Comparison of ENCODE assay signal across 1 cellular context in the genomic region with DNA sequence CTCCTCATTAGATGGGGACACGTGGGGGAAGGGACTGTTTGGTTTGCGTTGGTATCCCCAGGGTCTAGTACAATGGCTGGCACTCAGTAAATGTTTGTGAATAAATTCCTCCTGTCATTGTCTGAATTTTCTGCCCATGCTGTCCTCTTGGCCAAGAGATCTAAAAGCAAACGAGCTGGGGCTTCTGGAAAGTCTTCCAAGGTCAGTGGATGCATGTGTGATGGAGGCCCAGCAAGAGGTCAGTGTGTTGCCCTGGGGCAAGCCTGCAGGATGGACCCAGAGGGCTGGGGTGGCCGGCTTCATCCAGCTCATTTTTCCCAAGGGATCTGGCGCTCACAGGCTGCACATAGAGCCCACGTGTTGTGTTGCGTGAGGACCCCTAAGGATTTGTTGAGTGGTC.
TF ChIP-seq lines count a peak whose summit lies in the region.

No MANE protein-coding gene starts in this region.

TF ChIP-seq in IMR-90, 13 proteins besides CTCF, POLR2A, EP300 and RAD21 (continued from another document):
- no peak for TF ChIP-seq RCOR1 (IDR thresholded peaks at IDR 0.05; ENCODE audit: insufficient replicate concordance, low read length)
- no peak for TF ChIP-seq BHLHE40 (IDR thresholded peaks at IDR 0.05; ENCODE audit: low read depth, low read length)
- TF ChIP-seq RFX5 (IDR thresholded peaks at IDR 0.05; ENCODE audit: low read depth, low read length) = no peak
- TF ChIP-seq CEBPB (IDR thresholded peaks at IDR 0.05; ENCODE audit: low read depth, low read length) = no peak
- TF ChIP-seq FOS (IDR thresholded peaks at IDR 0.05; ENCODE audit: low read depth, low read length) = no peak
- no peak for TF ChIP-seq CHD1 (IDR thresholded peaks at IDR 0.05; ENCODE audit: low read depth, low read length)
- TF ChIP-seq, protein P1, sequence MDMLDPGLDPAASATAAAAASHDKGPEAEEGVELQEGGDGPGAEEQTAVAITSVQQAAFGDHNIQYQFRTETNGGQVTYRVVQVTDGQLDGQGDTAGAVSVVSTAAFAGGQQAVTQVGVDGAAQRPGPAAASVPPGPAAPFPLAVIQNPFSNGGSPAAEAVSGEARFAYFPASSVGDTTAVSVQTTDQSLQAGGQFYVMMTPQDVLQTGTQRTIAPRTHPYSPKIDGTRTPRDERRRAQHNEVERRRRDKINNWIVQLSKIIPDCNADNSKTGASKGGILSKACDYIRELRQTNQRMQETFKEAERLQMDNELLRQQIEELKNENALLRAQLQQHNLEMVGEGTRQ (IDR thresholded peaks at IDR 0.05; ENCODE audit: low read depth, low read length) = no peak
- no peak for TF ChIP-seq MAFK (IDR thresholded peaks at IDR 0.05; ENCODE audit: low read depth, low read length)
- no peak for TF ChIP-seq MAZ (IDR thresholded peaks at IDR 0.05; ENCODE audit: borderline replicate concordance, low read depth, low read length)
- TF ChIP-seq NFE2L2 (IDR thresholded peaks at IDR 0.05; ENCODE audit: low read depth, low read length) = no peak
- TF ChIP-seq, protein P2, sequence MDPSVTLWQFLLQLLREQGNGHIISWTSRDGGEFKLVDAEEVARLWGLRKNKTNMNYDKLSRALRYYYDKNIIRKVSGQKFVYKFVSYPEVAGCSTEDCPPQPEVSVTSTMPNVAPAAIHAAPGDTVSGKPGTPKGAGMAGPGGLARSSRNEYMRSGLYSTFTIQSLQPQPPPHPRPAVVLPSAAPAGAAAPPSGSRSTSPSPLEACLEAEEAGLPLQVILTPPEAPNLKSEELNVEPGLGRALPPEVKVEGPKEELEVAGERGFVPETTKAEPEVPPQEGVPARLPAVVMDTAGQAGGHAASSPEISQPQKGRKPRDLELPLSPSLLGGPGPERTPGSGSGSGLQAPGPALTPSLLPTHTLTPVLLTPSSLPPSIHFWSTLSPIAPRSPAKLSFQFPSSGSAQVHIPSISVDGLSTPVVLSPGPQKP (IDR thresholded peaks at IDR 0.05; ENCODE audit: borderline replicate concordance, low read depth, low read length) = no peak
- TF ChIP-seq MXI1 (IDR thresholded peaks at IDR 0.05; ENCODE audit: borderline replicate concordance, low read depth, low read length) = no peak
TF ChIP-seq in IMR-90: peak in this region for 0.
